ENCODE assay signal across 8 cellular contexts in the genomic region with DNA sequence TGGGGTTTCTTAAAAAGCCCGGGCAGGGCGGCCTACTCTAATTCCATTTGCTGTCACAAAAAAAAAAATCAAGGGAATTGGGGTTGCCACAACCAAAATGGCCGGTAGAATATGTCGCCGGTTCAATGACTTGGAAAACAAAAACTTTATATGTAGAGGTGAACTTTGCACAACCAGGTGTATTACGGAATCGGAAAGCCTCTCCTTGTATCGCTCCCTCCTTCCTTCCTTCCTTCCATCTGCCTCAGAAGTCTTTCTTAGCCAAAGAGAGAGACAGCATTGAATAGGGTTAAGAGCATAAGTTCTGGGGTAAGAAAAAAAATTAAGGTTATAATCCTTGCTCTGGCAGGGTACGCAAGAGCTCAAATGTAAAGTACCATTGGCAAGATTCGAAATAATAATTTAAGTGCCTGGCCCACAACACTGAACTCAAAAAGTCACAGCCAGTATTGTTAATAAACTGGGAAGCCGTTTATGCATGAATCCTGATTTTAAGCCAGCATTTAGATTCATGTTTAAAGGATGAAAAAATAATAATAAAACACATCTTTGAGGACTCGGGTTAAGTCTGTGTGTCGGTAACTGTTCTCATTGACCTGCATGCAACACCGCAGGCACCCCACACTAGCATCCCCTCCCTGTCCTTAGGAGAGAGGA. TPM values are rescaled to one million over a fixed set of nuclear protein-coding genes. Genes with fewer than 3 reads are reported as not detected.
DNase-seq lines count a peak whose midpoint lies in the region; ATAC-seq and TF ChIP-seq lines count a peak whose summit lies in the region.

No MANE protein-coding gene starts in this region.

- H3K27me3 ChIP-seq in SK-N-SH (ENCODE audit: insufficient read depth) (no peaks in the 10 kb centered on the region), RWPE2 (ENCODE audit: insufficient read depth, poor library complexity, severe bottlenecking) (no peaks in the 10 kb centered on the region), foreskin keratinocyte (no peaks in the 10 kb centered on the region)

- peaks cover 9% of the 10 kb centered on the region for H3F3A ChIP-seq in SK-N-SH (replicated peaks; ENCODE audit: insufficient read depth)

- H3K4me3 ChIP-seq in SK-N-SH (ENCODE audit: low read depth in 2 of 2, low read length in 1 of 2) (peak overlapping the region; percentile 64 to 87), RWPE2 (ENCODE audit: severe bottlenecking) (peak overlapping the region; percentile 78), skin epidermis (peak overlapping the region; percentile 85 to 100 (median 90))

- H3K4me2 ChIP-seq in SK-N-SH, result peak overlapping the region; percentile 83

- no peaks in the 10 kb centered on the region for H3K9me3 ChIP-seq in SK-N-SH
- H3K9me3 ChIP-seq in RWPE2 (ENCODE audit: severe bottlenecking), result no peaks in the 10 kb centered on the region

- H4K20me1 ChIP-seq in SK-N-SH (ENCODE audit: insufficient read depth), result peaks cover 30% of the 10 kb centered on the region

- TF ChIP-seq EP300 in SK-N-SH (IDR thresholded peaks at IDR 0.05; ENCODE audit: borderline replicate concordance in 1 of 2, low read depth in 1 of 2, low read length in 1 of 2), result no peak

- WGBS in SK-N-SH (ENCODE audit: low lambda C conversion rate), result 34% methylated on average over 14 of the region's 14 CpGs

- H3K79me2 ChIP-seq in SK-N-SH (ENCODE audit: insufficient read depth), result peaks cover 44% of the 10 kb centered on the region

- CTCF ChIA-PET in SK-N-SH (lab: Yijun Ruan, JAX), result interaction anchor here (4.0 kb wide), 1 partner anchor 16 kb away, joined by 18 read pairs; no protein-coding TSS in a partner anchor

- DNase-seq in SK-N-SH, result no peak
- DNase-seq in RWPE2 (ENCODE audit: low spot score), result no peak
- DNase-seq in foreskin keratinocyte, result no peak
- DNase-seq in hypothalamus (lab: John Stamatoyannopoulos, UW), result no peak

- H3K36me3 ChIP-seq in SK-N-SH (replicated peaks in 1 of 2; ENCODE audit: control insufficient read depth in 1 of 2, insufficient read depth in 2 of 2, low read length in 1 of 2), result no peaks in the 10 kb centered on the region
- H3K36me3 ChIP-seq in RWPE2 (ENCODE audit: low read depth), result 0 out of 2 replicates have a peak, but pooled peaks cover 5% of the 10 kb centered on the region

- ATAC-seq in SK-N-SH treated with all-trans-retinoic acid at 6 μM for 48 hours (no peak), HG02571 (IDR thresholded peaks at IDR 0.05; ENCODE audit: unreplicated experiment) (peak; percentile 8), RWPE2 (ENCODE audit: low read depth) (no peak; the same call in 1 of the 3 replicates), foreskin keratinocyte (no peak), HG03108 (IDR thresholded peaks at IDR 0.05; ENCODE audit: unreplicated experiment) (no peak)

- peaks cover 0 to 5% of the 10 kb centered on the region in 2 experiments; a peak in 3 of 4 replicates for H3K4me1 ChIP-seq in SK-N-SH (ENCODE audit: control insufficient read depth in 1 of 2, insufficient read depth in 2 of 2, low read depth in 1 of 2, low read length in 1 of 2)
- peaks cover 14% of the 10 kb centered on the region for H3K4me1 ChIP-seq in RWPE2 (ENCODE audit: insufficient read depth, poor library complexity, severe bottlenecking)
- H3K4me1 ChIP-seq in foreskin keratinocyte, result peaks cover 19% of the 10 kb centered on the region

- H2AFZ ChIP-seq in SK-N-SH (ENCODE audit: low read depth), result peak overlapping the region; percentile 94

- TF ChIP-seq RAD21 in SK-N-SH (IDR thresholded peaks at IDR 0.05; ENCODE audit: low read length), result no peak

- no peak for TF ChIP-seq CTCF in SK-N-SH (IDR thresholded peaks at IDR 0.05)
- TF ChIP-seq CTCF in RWPE2 (IDR thresholded peaks at IDR 0.05; ENCODE audit: poor library complexity, severe bottlenecking), result no peak
- TF ChIP-seq CTCF in foreskin keratinocyte (conservative IDR thresholded peaks at IDR 0.05), result no peak

- H3K27ac ChIP-seq in SK-N-SH (ENCODE audit: low read depth in 2 of 2, low read length in 1 of 2) (peak overlapping the region; percentile 88 to 89), RWPE2 (ENCODE audit: poor library complexity, severe bottlenecking) (peak overlapping the region; percentile 66), foreskin keratinocyte (peak overlapping the region; percentile 35), skin epidermis (peak overlapping the region in 20 of 21 experiments; percentile 78 to 98 (median 94))

- no peaks in the 10 kb centered on the region for H3K9me2 ChIP-seq in SK-N-SH

- H3K9ac ChIP-seq in SK-N-SH, result peak overlapping the region; percentile 96

- POLR2A ChIA-PET in SK-N-SH (lab: Yijun Ruan, JAX), result interaction anchor here (0.6 to 2.1 kb wide), 7 partner anchors 9 to 310 kb away, joined by 3 to 12 read pairs (median 3); partner anchors contain the start of gene RFWD3

TF ChIP-seq in SK-N-SH, 30 proteins besides CTCF, POLR2A, EP300 and RAD21:
- TF ChIP-seq FOXJ3 (CRISPR knock-in tag; IDR thresholded peaks at IDR 0.05) (no peak), YY1 (IDR thresholded peaks at IDR 0.05; ENCODE audit: low read depth) (peak; percentile 82; the same call in 1 of the 2 replicates), CHD2 (IDR thresholded peaks at IDR 0.05; ENCODE audit: low read length, partially characterized antibody) (peak; percentile 2)

TF ChIP-seq in SK-N-SH treated with all-trans-retinoic acid at 6 μM for 48 hours, 23 proteins besides CTCF, POLR2A, EP300 and RAD21 (continues in another document):
- TF ChIP-seq, protein P1, sequence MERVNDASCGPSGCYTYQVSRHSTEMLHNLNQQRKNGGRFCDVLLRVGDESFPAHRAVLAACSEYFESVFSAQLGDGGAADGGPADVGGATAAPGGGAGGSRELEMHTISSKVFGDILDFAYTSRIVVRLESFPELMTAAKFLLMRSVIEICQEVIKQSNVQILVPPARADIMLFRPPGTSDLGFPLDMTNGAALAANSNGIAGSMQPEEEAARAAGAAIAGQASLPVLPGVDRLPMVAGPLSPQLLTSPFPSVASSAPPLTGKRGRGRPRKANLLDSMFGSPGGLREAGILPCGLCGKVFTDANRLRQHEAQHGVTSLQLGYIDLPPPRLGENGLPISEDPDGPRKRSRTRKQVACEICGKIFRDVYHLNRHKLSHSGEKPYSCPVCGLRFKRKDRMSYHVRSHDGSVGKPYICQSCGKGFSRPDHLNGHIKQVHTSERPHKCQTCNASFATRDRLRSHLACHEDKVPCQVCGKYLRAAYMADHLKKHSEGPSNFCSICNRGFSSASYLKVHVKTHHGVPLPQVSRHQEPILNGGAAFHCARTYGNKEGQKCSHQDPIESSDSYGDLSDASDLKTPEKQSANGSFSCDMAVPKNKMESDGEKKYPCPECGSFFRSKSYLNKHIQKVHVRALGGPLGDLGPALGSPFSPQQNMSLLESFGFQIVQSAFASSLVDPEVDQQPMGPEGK (CRISPR knock-in tag; IDR thresholded peaks at IDR 0.05; ENCODE audit: borderline replicate concordance), result no peak
- TF ChIP-seq SNAI2 (CRISPR knock-in tag; IDR thresholded peaks at IDR 0.05) (no peak), TSHZ2 (CRISPR knock-in tag; IDR thresholded peaks at IDR 0.05) (no peak), ZFP30 (CRISPR knock-in tag; IDR thresholded peaks at IDR 0.05) (no peak), GLIS3 (CRISPR knock-in tag; IDR thresholded peaks at IDR 0.05) (no peak), ZNF8 (CRISPR knock-in tag; IDR thresholded peaks at IDR 0.05) (no peak), POU6F1 (CRISPR knock-in tag; IDR thresholded peaks at IDR 0.05; ENCODE audit: borderline replicate concordance, low read depth) (no peak), ZC3H10 (CRISPR knock-in tag; IDR thresholded peaks at IDR 0.05) (no peak), ZNF70 (CRISPR knock-in tag; IDR thresholded peaks at IDR 0.05) (no peak)

RNA-seq across cellular contexts. Expression of gene GLG1, which starts 0.5 kb away (rescaled TPM):
- polyA plus RNA-seq in SK-N-SH (2012; rRNA removed), result 61.6 and 71.1 TPM in 2 replicates
- polyA plus RNA-seq in SK-N-SH (2012; cell fraction: cytosol; rRNA removed), result 68.1 and 72.7 TPM in 2 replicates
- polyA plus RNA-seq in SK-N-SH (2012; cell fraction: nucleus; rRNA removed), result 73.9 and 96.3 TPM in 2 replicates
- 88.6 and 93.9 TPM in 2 replicates for total RNA-seq in foreskin keratinocyte
- 33.1 and 35.6 TPM in 2 replicates for polyA plus RNA-seq in foreskin keratinocyte

RNA-seq across cellular contexts. Expression of gene RFWD3, which starts 59.2 kb away (rescaled TPM):
- polyA plus RNA-seq in SK-N-SH (2012; rRNA removed), result 13.2 and 15.9 TPM in 2 replicates
- polyA plus RNA-seq in SK-N-SH (2012; cell fraction: cytosol; rRNA removed), result 10.7 and 12.2 TPM in 2 replicates
- 15.4 and 21.6 TPM in 2 replicates for polyA plus RNA-seq in SK-N-SH (2012; cell fraction: nucleus; rRNA removed)
- total RNA-seq in foreskin keratinocyte, result 40.4 and 45.0 TPM in 2 replicates
- polyA plus RNA-seq in foreskin keratinocyte, result 10.2 and 15.2 TPM in 2 replicates

Comparison
In these comparisons a context has a peak if more than half of its experiments do, and no peak if none do; other contexts are left out.
1. H3K27ac ChIP-seq: peak in every context shown above with its lines; median percentile 94 in skin epidermis; 88 in SK-N-SH; 66 in RWPE2; 35 in foreskin keratinocyte.